In the genomic region with DNA sequence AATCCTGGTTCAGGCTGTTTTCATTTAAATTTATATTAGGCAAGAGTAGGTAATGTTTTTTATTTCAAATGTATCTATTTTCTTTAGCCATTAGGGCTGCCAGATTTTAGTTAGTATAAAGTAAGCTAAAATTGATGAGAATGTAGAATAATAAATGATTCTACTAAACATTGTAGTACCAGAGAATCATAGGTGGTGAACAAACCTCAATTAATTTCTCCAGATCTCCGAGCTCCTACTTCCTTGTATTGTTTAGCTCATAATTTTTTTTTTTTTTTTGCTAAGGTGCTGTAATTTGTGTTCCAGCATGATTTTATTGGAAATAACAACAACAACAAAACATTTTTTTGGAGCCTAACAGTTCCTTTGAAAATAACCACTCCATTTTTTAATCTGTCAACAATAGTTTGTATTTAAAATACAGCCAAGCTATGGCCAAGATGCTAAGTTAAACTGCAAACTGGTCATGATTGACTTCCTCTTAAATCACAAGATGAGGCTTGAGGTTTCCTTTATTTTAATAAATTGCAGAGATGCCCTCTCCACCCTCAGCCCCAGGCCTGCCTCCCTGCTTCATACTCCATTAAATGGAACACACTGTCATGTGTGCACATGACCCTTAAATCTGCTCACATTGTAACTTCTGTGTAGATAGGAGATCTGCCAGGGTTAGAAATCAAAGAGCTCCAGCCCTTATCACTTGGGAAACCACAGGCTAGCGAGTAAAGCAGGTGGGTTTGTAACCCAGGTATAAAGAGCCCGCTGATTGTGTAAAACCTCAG, we compare ENCODE assay signal across 13 cellular contexts. TPM values are rescaled to one million over a fixed set of nuclear protein-coding genes. Genes with fewer than 3 reads are reported as not detected.
DNase-seq lines count a peak whose midpoint lies in the region; ATAC-seq, FAIRE-seq and TF ChIP-seq lines count a peak whose summit lies in the region.
"Had no signal": no experiment of that assay in that cellular context is flagged by ENCODE, and none has a peak within 500 bp of the region (broad histone marks: within the 10 kb centered on the region; RNA-seq: fewer than 3 reads in every experiment).

No MANE protein-coding gene starts in this region.

- no peak for TF ChIP-seq CTCF in pancreas (IDR thresholded peaks at IDR 0.05)

- no peak for TF ChIP-seq POLR2A in GM18505 (IDR thresholded peaks at IDR 0.05; ENCODE audit: borderline replicate concordance, extremely low read depth, insufficient read depth, insufficient read length)

- 45 to 47% methylated on average over 3 of the region's 3 CpGs for WGBS in pancreas, 2 donors

- H3K36me3 Mint-ChIP-seq in CD4-positive, alpha-beta memory T cell, result peaks cover 21% of the 10 kb centered on the region in 2 donors

- peak overlapping the region in 5 of 7 donors; percentile 16 to 40 (median 34) for H3K27ac Mint-ChIP-seq in CD4-positive, alpha-beta memory T cell
- H3K27ac Mint-ChIP-seq: T-helper 1 cell treated with Interleukin-12 subunit alpha and Interleukin-12 subunit beta and Interleukin-4 antibody, amounts not matched to agents 30 μg/mL and 1 μg/mL, for 36 hours had no signal

- no peak for DNase-seq in CD4-positive, alpha-beta memory T cell
- peak; percentile 81 for DNase-seq in KBM-7
- no peak for DNase-seq in Right ventricle myocardium inferior (ENCODE audit: missing footprints)
- no peak for DNase-seq in pancreas
- DNase-seq in amygdala (lab: John Stamatoyannopoulos, UW), result no peak
- DNase-seq in 8988T, result no peak
- DNase-seq: NCI-H2029; occipital lobe; stimulated activated CD4-positive, alpha-beta T cell treated with anti-CD3 and anti-CD28 coated beads, Interleukin-2, amount 100 ng/mL, for 48 hours had no signal

- H3K27me3 Mint-ChIP-seq in CD4-positive, alpha-beta memory T cell, result no peaks in the 10 kb centered on the region

- ATAC-seq in Right ventricle myocardium inferior, result peak; percentile 32
- ATAC-seq in pancreas, result peak in 3 of 4 donors; percentile 63 to 86 (median 82)
- no peak for ATAC-seq in GM18505 (IDR thresholded peaks at IDR 0.05; ENCODE audit: unreplicated experiment)
- ATAC-seq in HG02981 (IDR thresholded peaks at IDR 0.05; ENCODE audit: unreplicated experiment), result no peak

- intact Hi-C loops in CD4-positive, alpha-beta memory T cell (cut with micrococcal nuclease), result no loop called here
- intact Hi-C loops in Right ventricle myocardium inferior (cut with DNase I) (no loop called here), pancreas (cut with DNase I) (no loop called here)

- peak overlapping the region in 3 of 8 donors; percentile 4 to 64 (median 6) for H3K4me3 Mint-ChIP-seq in CD4-positive, alpha-beta memory T cell
- H3K4me3 Mint-ChIP-seq: T-helper 1 cell treated with Interleukin-12 subunit alpha and Interleukin-12 subunit beta and Interleukin-4 antibody, amounts not matched to agents 30 μg/mL and 1 μg/mL, for 36 hours had no signal

- in situ Hi-C loops in KBM-7 (cut with MboI; ENCODE audit: low pct_unique_long_range_greater_than_20kb, low sequenced_read_pairs), result no loop called here

- H3K4me3 ChIP-seq in CD4-positive, alpha-beta memory T cell (ENCODE audit: low read length in 2 of 2), result no peak overlapping the region
- no peak overlapping the region for H3K4me3 ChIP-seq in pancreas

- H3K27ac ChIP-seq in CD4-positive, alpha-beta memory T cell (ENCODE audit: low read depth, low read length), result no peak overlapping the region
- H3K27ac ChIP-seq in pancreas, result peak overlapping the region in 1 of 4 donors; percentile 20

- POLR2A ChIA-PET in CD4-positive, alpha-beta memory T cell (lab: Charles Lee; ENCODE audit: partially characterized antibody), result interaction anchor here (0.6 kb wide), 2 partner anchors 20 to 121 kb away, joined by 3 read pairs; no protein-coding TSS in a partner anchor

- CTCF ChIA-PET in CD4-positive, alpha-beta memory T cell (lab: Charles Lee; ENCODE audit: partially characterized antibody), result interaction anchor here (0.7 to 1.3 kb wide), 6 partner anchors 10 to 145 kb away, joined by 3 to 4 read pairs (median 3); a partner anchor contains a TSS

- H3K4me1 ChIP-seq in CD4-positive, alpha-beta memory T cell (ENCODE audit: insufficient read depth, low read length), result peaks cover 14% of the 10 kb centered on the region
- peaks cover 6 to 11% (median 7%) of the 10 kb centered on the region in 3 donors for H3K4me1 ChIP-seq in pancreas

- H3K9me3 ChIP-seq in CD4-positive, alpha-beta memory T cell (ENCODE audit: control insufficient read depth in 1 of 2, low read length in 2 of 2), result no peaks in the 10 kb centered on the region
- no peaks in the 10 kb centered on the region for H3K9me3 ChIP-seq in pancreas

- no peaks in the 10 kb centered on the region for H3K36me3 ChIP-seq in CD4-positive, alpha-beta memory T cell (ENCODE audit: insufficient read depth, low read length)
- no peaks in the 10 kb centered on the region for H3K36me3 ChIP-seq in pancreas

- H3K27me3 ChIP-seq in CD4-positive, alpha-beta memory T cell (ENCODE audit: insufficient read depth, low read length), result no peaks in the 10 kb centered on the region
- H3K27me3 ChIP-seq in pancreas, result no peaks in the 10 kb centered on the region

- H3K4me1 Mint-ChIP-seq in CD4-positive, alpha-beta memory T cell, result peaks cover 9 to 32% (median 23%) of the 10 kb centered on the region in 4 donors

- no peak for FAIRE-seq in pancreas (lab: Jason Lieb, UNC)
- FAIRE-seq: astrocyte had no signal

- no peaks in the 10 kb centered on the region for H3K9me3 Mint-ChIP-seq in CD4-positive, alpha-beta memory T cell
- H3K9me3 Mint-ChIP-seq: T-helper 1 cell treated with Interleukin-12 subunit alpha and Interleukin-12 subunit beta and Interleukin-4 antibody, amounts not matched to agents 30 μg/mL and 1 μg/mL, for 36 hours had no signal

RNA-seq across cellular contexts. Expression of a gene that starts 20.6 kb away (rescaled TPM):
- 10 to 100 TPM; 43.4 to 49.4 TPM for total RNA-seq in CD4-positive, alpha-beta memory T cell
- 10 to 100 TPM; 32.8 to 34.4 TPM for polyA plus RNA-seq in CD4-positive, alpha-beta memory T cell
- total RNA-seq in Right ventricle myocardium inferior (50.0 TPM), pancreas (10 to 100 TPM; 21.1 to 32.9 (median 27.4) TPM)
- 10 to 100 TPM; 16.4 to 20.6 TPM for polyA plus RNA-seq in pancreas

Comparison
In these comparisons a context has a peak if more than half of its experiments do, and no peak if none do; other contexts are left out.
1. ATAC-seq: peak in Right ventricle myocardium inferior (single experiment) and pancreas (3 of 4); none in GM18505 (single experiment) and HG02981 (single experiment).